Comparison of ENCODE assay signal across 30 cellular contexts in genomic region chr19:18946335-18946734, GRCh38.
"Had no signal": no experiment of that assay in that cellular context is flagged by ENCODE, and none has a peak within 500 bp of the region (broad histone marks: within the 10 kb centered on the region; RNA-seq: fewer than 3 reads in every experiment).

No MANE protein-coding gene starts in this region.

- H3K9ac ChIP-seq: parathyroid adenoma had no signal

- DNase-seq: activated CD4-positive, alpha-beta T cell treated with anti-CD3 and anti-CD28 coated beads for 48 hours; activated CD4-positive, alpha-beta T cell treated with anti-CD3 and anti-CD28 coated beads, Interleukin-2, amount 50 U/mL, for 48 hours; activated CD8-positive, alpha-beta memory T cell treated with anti-CD3 and anti-CD28 coated beads, Interleukin-2, amount 50 U/mL, for 4 hours; activated gamma-delta T cell; activated naive CD4-positive, alpha-beta T cell treated with anti-CD3 and anti-CD28 coated beads, Interleukin-2, amount 10 ng/mL, durations not matched to agents 7 days and 5 days; activated T-cell treated with anti-CD3 and anti-CD28 coated beads, Interleukin-2, amount 50 U/mL, for 1 hour; amniotic stem cell; brain microvascular endothelial cell; dorsolateral prefrontal cortex; effector memory CD4-positive, alpha-beta T cell; erythroblast; gastrocnemius medialis; islet precursor cell; left ventricle myocardium superior; naive B cell; nucleus accumbens; psoas muscle; sigmoid colon; small intestine; stimulated activated CD4-positive, alpha-beta T cell treated with anti-CD3 and anti-CD28 coated beads, Interleukin-4, amount 100 ng/mL, for 24 hours; stimulated activated naive B cell treated with anti-CD40 and anti-IgM and Interleukin-4, amounts not matched to agents 10 μg/mL and 1 μg/mL and 100 μg/mL, for 72 hours; stomach; thyroid gland; upper lobe of left lung had no signal

- H3K36me3 ChIP-seq: brain microvascular endothelial cell, gastrocnemius medialis, sigmoid colon, stomach, thyroid gland, upper lobe of left lung had no signal

- H3K27me3 ChIP-seq: brain microvascular endothelial cell, dorsolateral prefrontal cortex, gastrocnemius medialis, hepatocyte, sigmoid colon, stomach, thyroid gland, upper lobe of left lung had no signal

- H3K27ac Mint-ChIP-seq: activated naive CD4-positive, alpha-beta T cell treated with anti-CD3 and anti-CD28 coated beads, Interleukin-2, amount 10 ng/mL, durations not matched to agents 7 days and 5 days; mesothelial cell of epicardium; stimulated activated naive B cell treated with anti-CD40 and anti-IgM and Interleukin-4, amounts not matched to agents 10 μg/mL and 1 μg/mL and 100 μg/mL, for 72 hours had no signal

- H3K9me3 ChIP-seq: gastrocnemius medialis, psoas muscle, sigmoid colon, stomach, thyroid gland, upper lobe of left lung had no signal

- H3K4me2 ChIP-seq: hepatocyte had no signal

- ATAC-seq: activated CD4-positive, CD25-positive, alpha-beta regulatory T cell treated with anti-CD3 and anti-CD28 coated beads, Interleukin-2, amount 50 U/mL, for 24 hours; gastrocnemius medialis; left ventricle myocardium superior; psoas muscle; stimulated activated naive B cell treated with anti-CD40 and anti-IgM and Interleukin-4, amounts not matched to agents 10 μg/mL and 1 μg/mL and 100 μg/mL, for 72 hours had no signal

- H3K79me2 ChIP-seq: hepatocyte, parathyroid adenoma had no signal

- H3K4me3 Mint-ChIP-seq: activated naive CD4-positive, alpha-beta T cell treated with anti-CD3 and anti-CD28 coated beads, Interleukin-2, amount 10 ng/mL, durations not matched to agents 7 days and 5 days; mesothelial cell of epicardium; stimulated activated naive B cell treated with anti-CD40 and anti-IgM and Interleukin-4, amounts not matched to agents 10 μg/mL and 1 μg/mL and 100 μg/mL, for 72 hours had no signal

- H3K4me3 ChIP-seq: coronary artery, dorsolateral prefrontal cortex, gastrocnemius medialis, hepatocyte, psoas muscle, sigmoid colon, stomach, thyroid gland, upper lobe of left lung had no signal

- H3K9me3 Mint-ChIP-seq: activated naive CD4-positive, alpha-beta T cell treated with anti-CD3 and anti-CD28 coated beads, Interleukin-2, amount 10 ng/mL, durations not matched to agents 7 days and 5 days; mesothelial cell of epicardium; naive B cell; stimulated activated naive B cell treated with anti-CD40 and anti-IgM and Interleukin-4, amounts not matched to agents 10 μg/mL and 1 μg/mL and 100 μg/mL, for 72 hours had no signal

- H3K27ac ChIP-seq: brain microvascular endothelial cell, coronary artery, dorsolateral prefrontal cortex, gastrocnemius medialis, hepatocyte, parathyroid adenoma, psoas muscle, sigmoid colon, stomach, thyroid gland, upper lobe of left lung, VCaP had no signal

- H3K4me1 ChIP-seq: psoas muscle had no signal

- H3K36me3 Mint-ChIP-seq: activated naive CD4-positive, alpha-beta T cell treated with anti-CD3 and anti-CD28 coated beads, Interleukin-2, amount 10 ng/mL, durations not matched to agents 7 days and 5 days; mesothelial cell of epicardium; naive B cell; stimulated activated naive B cell treated with anti-CD40 and anti-IgM and Interleukin-4, amounts not matched to agents 10 μg/mL and 1 μg/mL and 100 μg/mL, for 72 hours had no signal

- H2AFZ ChIP-seq: hepatocyte, parathyroid adenoma had no signal
